19 cellular contexts compared by ENCODE assay signal in the genomic region with DNA sequence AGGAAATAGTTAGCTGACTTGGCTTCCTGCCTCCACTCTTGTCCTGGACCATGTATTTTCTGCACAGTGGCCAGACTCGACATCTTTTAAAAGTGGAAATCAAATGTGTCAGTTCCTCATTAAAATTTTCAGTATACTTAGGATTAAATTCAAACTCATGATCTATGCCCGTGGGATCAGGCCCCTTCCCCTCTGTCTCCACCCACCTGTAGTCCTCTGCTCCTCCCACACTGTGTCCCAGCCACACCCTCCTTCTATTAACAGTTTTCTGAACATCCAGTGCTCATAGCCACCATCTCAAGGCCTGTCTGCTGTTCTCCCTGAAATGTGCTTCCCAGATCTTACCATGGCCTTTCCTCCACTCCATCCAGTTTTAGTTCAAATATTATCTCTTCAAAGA. TPM values are rescaled to one million over a fixed set of nuclear protein-coding genes. Genes with fewer than 3 reads are reported as not detected.
DNase-seq lines count a peak whose midpoint lies in the region; ATAC-seq and TF ChIP-seq lines count a peak whose summit lies in the region.
"Had no signal": no experiment of that assay in that cellular context is flagged by ENCODE, and none has a peak within 500 bp of the region (broad histone marks: within the 10 kb centered on the region; RNA-seq: fewer than 3 reads in every experiment).

No MANE protein-coding gene starts in this region.

- peak overlapping the region; percentile 94 for H3K27ac Mint-ChIP-seq in CD4-positive, alpha-beta T cell
- H3K27ac Mint-ChIP-seq in activated CD4-positive, alpha-beta memory T cell treated with anti-CD3 and anti-CD28 coated beads, Interleukin-2, amount 10 ng/mL, durations not matched to agents 7 days and 5 days, result peak overlapping the region; percentile 72
- H3K27ac Mint-ChIP-seq: GM23338 had no signal

- H3K4me3 ChIP-seq in BLaER1 treated with 17β-estradiol and CSF1 and Interleukin-3, amounts not matched to agents 10 nM and 100 nM, result no peak overlapping the region; a peak in 1 of 20 replicates
- H3K4me3 ChIP-seq in esophagus muscularis mucosa, result no peak overlapping the region
- H3K4me3 ChIP-seq: GM23338 had no signal

- no peak for ATAC-seq in CD4-positive, alpha-beta T cell (ENCODE audit: poor library complexity)
- no peak for ATAC-seq in SK-N-SH treated with all-trans-retinoic acid at 6 μM for 48 hours
- ATAC-seq: GM23338 had no signal

- peak overlapping the region; percentile 2 to 71 (median 42); a peak in 19 of 22 replicates for H3K27ac ChIP-seq in BLaER1 treated with 17β-estradiol and CSF1 and Interleukin-3, amounts not matched to agents 10 nM and 100 nM
- peak overlapping the region; percentile 39 for H3K27ac ChIP-seq in CD4-positive, alpha-beta T cell (ENCODE audit: low read depth, low read length)
- no peak overlapping the region for H3K27ac ChIP-seq in esophagus muscularis mucosa (replicated peaks in 1 of 4)
- H3K27ac ChIP-seq: C4-2B had no signal

- intact Hi-C loops in CD4-positive, alpha-beta T cell (cut with DNase I, micrococcal nuclease), result loop anchor here in 1 of 2 experiments (5.0 kb wide), 1 partner anchor 36 kb away; no protein-coding TSS in a partner anchor
- intact Hi-C loops in esophagus muscularis mucosa (cut with DNase I), result no loop called here

- CTCF ChIA-PET in CD4-positive, alpha-beta T cell (lab: Charles Lee), result interaction anchor here (1.2 to 1.4 kb wide), 3 partner anchors 8 to 89 kb away, joined by 4 to 6 read pairs (median 5); no protein-coding TSS in a partner anchor
- CTCF ChIA-PET in activated CD4-positive, alpha-beta memory T cell treated with anti-CD3 and anti-CD28 coated beads, Interleukin-2, amount 10 ng/mL, durations not matched to agents 7 days and 5 days (lab: Charles Lee), result interaction anchor here (1.5 to 5.1 kb wide), 7 partner anchors 8 to 285 kb away, joined by 4 to 89 read pairs (median 10); no protein-coding TSS in a partner anchor

- H4K20me1 ChIP-seq in BLaER1 treated with 17β-estradiol and CSF1 and Interleukin-3, amounts not matched to agents 10 nM and 100 nM, result peaks cover 0 to 86% (median 28%) of the 10 kb centered on the region in 11 experiments; a peak in 10 of 22 replicates

- 71% methylated on average over 2 of the region's 2 CpGs for WGBS in esophagus muscularis mucosa

- peak overlapping the region; percentile 35 for H3K4me3 Mint-ChIP-seq in CD4-positive, alpha-beta T cell
- H3K4me3 Mint-ChIP-seq in activated CD4-positive, alpha-beta memory T cell treated with anti-CD3 and anti-CD28 coated beads, Interleukin-2, amount 10 ng/mL, durations not matched to agents 7 days and 5 days, result peak overlapping the region; percentile 22
- H3K4me3 Mint-ChIP-seq: GM23338 had no signal

- no peak for TF ChIP-seq POLR2A in esophagus muscularis mucosa (IDR thresholded peaks at IDR 0.05; ENCODE audit: low read depth)

- H3K36me3 Mint-ChIP-seq in CD4-positive, alpha-beta T cell (ENCODE audit: low read depth), result peaks cover 72% of the 10 kb centered on the region
- peaks cover 80% of the 10 kb centered on the region for H3K36me3 Mint-ChIP-seq in activated CD4-positive, alpha-beta memory T cell treated with anti-CD3 and anti-CD28 coated beads, Interleukin-2, amount 10 ng/mL, durations not matched to agents 7 days and 5 days (ENCODE audit: low read depth)

- no peaks in the 10 kb centered on the region for H3K9me3 Mint-ChIP-seq in CD4-positive, alpha-beta T cell
- no peaks in the 10 kb centered on the region for H3K9me3 Mint-ChIP-seq in activated CD4-positive, alpha-beta memory T cell treated with anti-CD3 and anti-CD28 coated beads, Interleukin-2, amount 10 ng/mL, durations not matched to agents 7 days and 5 days
- H3K9me3 Mint-ChIP-seq: GM23338 had no signal

- H3K27me3 Mint-ChIP-seq in CD4-positive, alpha-beta T cell, result no peaks in the 10 kb centered on the region
- H3K27me3 Mint-ChIP-seq in activated CD4-positive, alpha-beta memory T cell treated with anti-CD3 and anti-CD28 coated beads, Interleukin-2, amount 10 ng/mL, durations not matched to agents 7 days and 5 days, result no peaks in the 10 kb centered on the region

- peaks cover 76 to 100% (median 98%) of the 10 kb centered on the region in 10 experiments for H3K4me1 ChIP-seq in BLaER1 treated with 17β-estradiol and CSF1 and Interleukin-3, amounts not matched to agents 10 nM and 100 nM
- H3K4me1 ChIP-seq in esophagus muscularis mucosa, result peaks cover 0 to 12% (median 7%) of the 10 kb centered on the region in 4 donors

- peaks cover 83% of the 10 kb centered on the region for H3K4me1 Mint-ChIP-seq in CD4-positive, alpha-beta T cell (ENCODE audit: low read depth)
- H3K4me1 Mint-ChIP-seq in activated CD4-positive, alpha-beta memory T cell treated with anti-CD3 and anti-CD28 coated beads, Interleukin-2, amount 10 ng/mL, durations not matched to agents 7 days and 5 days, result peaks cover 93% of the 10 kb centered on the region

- no peaks in the 10 kb centered on the region for H3K27me3 ChIP-seq in BLaER1 treated with 17β-estradiol and CSF1 and Interleukin-3, amounts not matched to agents 10 nM and 100 nM
- no peaks in the 10 kb centered on the region for H3K27me3 ChIP-seq in CD4-positive, alpha-beta T cell (ENCODE audit: control insufficient read depth, insufficient read depth, low read length)
- H3K27me3 ChIP-seq in esophagus muscularis mucosa, result no peaks in the 10 kb centered on the region

- peaks cover 0 to 3% (median 0%) of the 10 kb centered on the region in 11 experiments; a peak in 1 of 22 replicates for H3K9me3 ChIP-seq in BLaER1 treated with 17β-estradiol and CSF1 and Interleukin-3, amounts not matched to agents 10 nM and 100 nM (replicated peaks in 1 of 11)
- no peaks in the 10 kb centered on the region for H3K9me3 ChIP-seq in CD4-positive, alpha-beta T cell (ENCODE audit: control insufficient read depth, low read length)
- no peaks in the 10 kb centered on the region for H3K9me3 ChIP-seq in esophagus muscularis mucosa

- peak overlapping the region in 8 of 11 experiments; percentile 3 to 48 (median 36); a peak in 8 of 22 replicates for H3K9ac ChIP-seq in BLaER1 treated with 17β-estradiol and CSF1 and Interleukin-3, amounts not matched to agents 10 nM and 100 nM

- H3K36me3 ChIP-seq in BLaER1 treated with 17β-estradiol and CSF1 and Interleukin-3, amounts not matched to agents 10 nM and 100 nM, result peaks cover 31 to 87% (median 45%) of the 10 kb centered on the region in 11 experiments
- no peaks in the 10 kb centered on the region for H3K36me3 ChIP-seq in esophagus muscularis mucosa

- peak overlapping the region; percentile 46 to 98 (median 69) for H3K4me2 ChIP-seq in BLaER1 treated with 17β-estradiol and CSF1 and Interleukin-3, amounts not matched to agents 10 nM and 100 nM
- H3K4me2 ChIP-seq: GM23338 had no signal

- POLR2A ChIA-PET in CD4-positive, alpha-beta T cell (lab: Charles Lee), result interaction anchor here (0.8 to 6.4 kb wide), 8 partner anchors 8 to 281 kb away, joined by 3 to 238 read pairs (median 5); a partner anchor contains a TSS
- POLR2A ChIA-PET in activated CD4-positive, alpha-beta memory T cell treated with anti-CD3 and anti-CD28 coated beads, Interleukin-2, amount 10 ng/mL, durations not matched to agents 7 days and 5 days (lab: Charles Lee), result interaction anchor here (0.8 to 22.1 kb wide), 5 partner anchors 7 to 26 kb away, joined by 3 to 491 read pairs (median 141); a partner anchor contains a TSS

- no peak for TF ChIP-seq CTCF in CD4-positive, alpha-beta T cell (IDR thresholded peaks at IDR 0.05)
- TF ChIP-seq CTCF in esophagus muscularis mucosa (IDR thresholded peaks at IDR 0.05), result no peak

- TF ChIP-seq EP300 in esophagus muscularis mucosa (IDR thresholded peaks at IDR 0.05), result no peak

- DNase-seq in CD4-positive, alpha-beta T cell, result no peak
- peak; percentile 12 for DNase-seq in activated CD4-positive, alpha-beta memory T cell treated with anti-CD3 and anti-CD28 coated beads, Interleukin-2, amount 10 ng/mL, durations not matched to agents 7 days and 5 days
- DNase-seq in esophagus muscularis mucosa (ENCODE audit: extremely low spot score) (peak; percentile 79), anterior cingulate cortex (lab: John Stamatoyannopoulos, UW) (no peak), H4 (ENCODE audit: low spot score) (no peak)
- DNase-seq: activated CD4-positive, alpha-beta T cell treated with anti-CD3 and anti-CD28 coated beads, Interleukin-2, amount 50 U/mL, for 48 hours; amniotic stem cell; EL; NCI-H2081 treated with DMSO at 0.1 percent for 48 hours; NCI-H748 treated with DMSO at 0.1 percent for 48 hours; small intestine; substantia nigra; T1000 had no signal

TF ChIP-seq in SK-N-SH treated with all-trans-retinoic acid at 6 μM for 48 hours, 23 proteins besides CTCF, POLR2A, EP300 and RAD21 (continues in another document):
- no peak for TF ChIP-seq ARNTL (CRISPR knock-in tag; IDR thresholded peaks at IDR 0.05; ENCODE audit: borderline replicate concordance, low read depth)
- no peak for TF ChIP-seq ZFP3 (CRISPR knock-in tag; IDR thresholded peaks at IDR 0.05)
- no peak for TF ChIP-seq CSDC2 (CRISPR knock-in tag; IDR thresholded peaks at IDR 0.05)
- TF ChIP-seq OSR1 (CRISPR knock-in tag; IDR thresholded peaks at IDR 0.05), result no peak
- TF ChIP-seq, protein P1, sequence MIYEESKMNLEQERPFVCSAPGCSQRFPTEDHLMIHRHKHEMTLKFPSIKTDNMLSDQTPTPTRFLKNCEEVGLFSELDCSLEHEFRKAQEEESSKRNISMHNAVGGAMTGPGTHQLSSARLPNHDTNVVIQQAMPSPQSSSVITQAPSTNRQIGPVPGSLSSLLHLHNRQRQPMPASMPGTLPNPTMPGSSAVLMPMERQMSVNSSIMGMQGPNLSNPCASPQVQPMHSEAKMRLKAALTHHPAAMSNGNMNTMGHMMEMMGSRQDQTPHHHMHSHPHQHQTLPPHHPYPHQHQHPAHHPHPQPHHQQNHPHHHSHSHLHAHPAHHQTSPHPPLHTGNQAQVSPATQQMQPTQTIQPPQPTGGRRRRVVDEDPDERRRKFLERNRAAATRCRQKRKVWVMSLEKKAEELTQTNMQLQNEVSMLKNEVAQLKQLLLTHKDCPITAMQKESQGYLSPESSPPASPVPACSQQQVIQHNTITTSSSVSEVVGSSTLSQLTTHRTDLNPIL (CRISPR knock-in tag; IDR thresholded peaks at IDR 0.05; ENCODE audit: low read depth), result no peak
- no peak for TF ChIP-seq ZFP30 (CRISPR knock-in tag; IDR thresholded peaks at IDR 0.05)
- TF ChIP-seq ZNF565 (CRISPR knock-in tag; conservative IDR thresholded peaks at IDR 0.05; ENCODE audit: low read depth), result no peak

RNA-seq across cellular contexts. Expression of a gene that starts 13.3 kb away (rescaled TPM):
- total RNA-seq in CD4-positive, alpha-beta T cell, result 10 to 100 TPM; 39.3 to 41.8 TPM
- 100 to 1,000 TPM; 128 to 132 TPM for total RNA-seq in activated CD4-positive, alpha-beta memory T cell treated with anti-CD3 and anti-CD28 coated beads, Interleukin-2, amount 10 ng/mL, durations not matched to agents 7 days and 5 days
- total RNA-seq in esophagus muscularis mucosa, result 1 to 10 TPM; 3.7 to 9.3 (median 5.4) TPM
- total RNA-seq in H4 (2014; rRNA removed; shearing (Covaris generic)), result 0.49 and 0.56 TPM in 2 replicates
- total RNA-seq: epithelial cell of proximal tubule, HT-29 had no signal

Comparison
In these comparisons a context has a peak if more than half of its experiments do, and no peak if none do; other contexts are left out.
1. H3K27ac ChIP-seq: peak in BLaER1 treated with 17β-estradiol and CSF1 and Interleukin-3, amounts not matched to agents 10 nM and 100 nM (11 of 11) and CD4-positive, alpha-beta T cell (single experiment); none in esophagus muscularis mucosa (0 of 4).
2. DNase-seq: peak in activated CD4-positive, alpha-beta memory T cell treated with anti-CD3 and anti-CD28 coated beads, Interleukin-2, amount 10 ng/mL, durations not matched to agents 7 days and 5 days (single experiment) and esophagus muscularis mucosa (single experiment); none in CD4-positive, alpha-beta T cell (0 of 10), anterior cingulate cortex (0 of 58) and H4 (single experiment).